Comparison of ENCODE assay signal across 1 cellular context in the genomic region with DNA sequence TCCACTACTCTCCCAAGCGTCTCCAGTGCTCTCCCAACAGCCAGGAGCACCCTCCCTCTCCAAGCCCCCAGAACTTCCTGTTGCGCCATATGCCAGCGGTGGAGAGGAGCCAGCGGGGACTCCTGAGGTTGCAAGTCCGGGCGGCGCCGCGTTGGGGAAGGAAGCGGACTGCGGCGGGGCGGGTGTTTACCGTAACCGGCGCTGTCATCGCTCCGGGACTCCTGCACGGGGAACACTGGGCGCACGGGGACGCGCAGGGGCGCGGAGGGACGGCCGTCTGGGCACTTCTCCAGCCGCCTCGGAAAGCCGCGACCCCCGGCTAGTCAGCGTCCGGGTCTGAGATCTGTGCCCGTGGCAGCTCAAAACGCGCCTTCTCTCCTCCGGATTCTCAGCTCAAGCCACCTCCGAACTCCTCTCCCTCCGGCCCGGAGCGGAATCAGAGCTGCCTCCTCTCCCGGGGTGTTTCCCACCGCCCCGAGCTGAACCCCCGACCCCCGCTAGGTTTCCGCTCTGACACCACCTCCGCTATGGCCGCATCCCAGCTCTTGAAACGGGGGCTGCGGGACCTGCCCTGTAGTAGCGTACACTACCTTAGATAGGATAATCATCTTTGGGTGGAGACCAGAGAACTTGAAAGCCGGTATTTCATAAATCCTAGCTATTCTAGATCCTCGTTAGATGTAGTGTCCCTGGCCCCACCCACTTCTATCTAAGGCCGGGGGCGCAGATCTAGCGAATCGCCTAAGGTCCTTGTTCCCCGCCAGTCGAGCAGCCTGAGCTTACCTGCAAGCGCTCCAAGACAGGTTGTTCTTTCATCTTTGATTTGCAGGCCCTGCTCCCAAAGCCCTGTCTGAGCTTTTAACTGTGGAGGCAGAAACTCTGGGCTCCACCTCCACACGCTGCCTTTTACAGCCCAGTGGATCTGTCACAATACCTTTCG.
TF ChIP-seq lines count a peak whose summit lies in the region.

A gene with protein sequence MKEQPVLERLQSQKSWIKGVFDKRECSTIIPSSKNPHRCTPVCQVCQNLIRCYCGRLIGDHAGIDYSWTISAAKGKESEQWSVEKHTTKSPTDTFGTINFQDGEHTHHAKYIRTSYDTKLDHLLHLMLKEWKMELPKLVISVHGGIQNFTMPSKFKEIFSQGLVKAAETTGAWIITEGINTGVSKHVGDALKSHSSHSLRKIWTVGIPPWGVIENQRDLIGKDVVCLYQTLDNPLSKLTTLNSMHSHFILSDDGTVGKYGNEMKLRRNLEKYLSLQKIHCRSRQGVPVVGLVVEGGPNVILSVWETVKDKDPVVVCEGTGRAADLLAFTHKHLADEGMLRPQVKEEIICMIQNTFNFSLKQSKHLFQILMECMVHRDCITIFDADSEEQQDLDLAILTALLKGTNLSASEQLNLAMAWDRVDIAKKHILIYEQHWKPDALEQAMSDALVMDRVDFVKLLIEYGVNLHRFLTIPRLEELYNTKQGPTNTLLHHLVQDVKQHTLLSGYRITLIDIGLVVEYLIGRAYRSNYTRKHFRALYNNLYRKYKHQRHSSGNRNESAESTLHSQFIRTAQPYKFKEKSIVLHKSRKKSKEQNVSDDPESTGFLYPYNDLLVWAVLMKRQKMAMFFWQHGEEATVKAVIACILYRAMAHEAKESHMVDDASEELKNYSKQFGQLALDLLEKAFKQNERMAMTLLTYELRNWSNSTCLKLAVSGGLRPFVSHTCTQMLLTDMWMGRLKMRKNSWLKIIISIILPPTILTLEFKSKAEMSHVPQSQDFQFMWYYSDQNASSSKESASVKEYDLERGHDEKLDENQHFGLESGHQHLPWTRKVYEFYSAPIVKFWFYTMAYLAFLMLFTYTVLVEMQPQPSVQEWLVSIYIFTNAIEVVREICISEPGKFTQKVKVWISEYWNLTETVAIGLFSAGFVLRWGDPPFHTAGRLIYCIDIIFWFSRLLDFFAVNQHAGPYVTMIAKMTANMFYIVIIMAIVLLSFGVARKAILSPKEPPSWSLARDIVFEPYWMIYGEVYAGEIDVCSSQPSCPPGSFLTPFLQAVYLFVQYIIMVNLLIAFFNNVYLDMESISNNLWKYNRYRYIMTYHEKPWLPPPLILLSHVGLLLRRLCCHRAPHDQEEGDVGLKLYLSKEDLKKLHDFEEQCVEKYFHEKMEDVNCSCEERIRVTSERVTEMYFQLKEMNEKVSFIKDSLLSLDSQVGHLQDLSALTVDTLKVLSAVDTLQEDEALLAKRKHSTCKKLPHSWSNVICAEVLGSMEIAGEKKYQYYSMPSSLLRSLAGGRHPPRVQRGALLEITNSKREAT (N-terminal part only) (minus strand): TSS at position 881 of the 940 bp plus-strand sequence. CDS start 65 bp downstream, at position 816.

TF ChIP-seq in HepG2, 621 proteins besides CTCF, POLR2A, EP300 and RAD21 (continued from another document and continues in another):
- TF ChIP-seq AGO2 (optimal IDR thresholded peaks at IDR 0.05; ENCODE audit: low read depth, low read length), result no peak
- TF ChIP-seq AKAP8 (CRISPR knock-in tag; IDR thresholded peaks at IDR 0.05), result no peak
- TF ChIP-seq, protein P1, sequence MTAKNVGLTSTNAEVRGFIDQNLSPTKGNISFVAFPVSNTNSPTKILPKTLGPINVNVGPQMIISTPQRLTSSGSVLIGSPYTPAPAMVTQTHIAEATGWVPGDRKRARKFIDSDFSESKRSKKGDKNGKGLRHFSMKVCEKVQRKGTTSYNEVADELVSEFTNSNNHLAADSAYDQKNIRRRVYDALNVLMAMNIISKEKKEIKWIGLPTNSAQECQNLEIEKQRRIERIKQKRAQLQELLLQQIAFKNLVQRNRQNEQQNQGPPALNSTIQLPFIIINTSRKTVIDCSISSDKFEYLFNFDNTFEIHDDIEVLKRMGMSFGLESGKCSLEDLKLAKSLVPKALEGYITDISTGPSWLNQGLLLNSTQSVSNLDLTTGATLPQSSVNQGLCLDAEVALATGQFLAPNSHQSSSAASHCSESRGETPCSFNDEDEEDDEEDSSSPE (CRISPR knock-in tag; IDR thresholded peaks at IDR 0.05), result no peak
- TF ChIP-seq, protein P2, sequence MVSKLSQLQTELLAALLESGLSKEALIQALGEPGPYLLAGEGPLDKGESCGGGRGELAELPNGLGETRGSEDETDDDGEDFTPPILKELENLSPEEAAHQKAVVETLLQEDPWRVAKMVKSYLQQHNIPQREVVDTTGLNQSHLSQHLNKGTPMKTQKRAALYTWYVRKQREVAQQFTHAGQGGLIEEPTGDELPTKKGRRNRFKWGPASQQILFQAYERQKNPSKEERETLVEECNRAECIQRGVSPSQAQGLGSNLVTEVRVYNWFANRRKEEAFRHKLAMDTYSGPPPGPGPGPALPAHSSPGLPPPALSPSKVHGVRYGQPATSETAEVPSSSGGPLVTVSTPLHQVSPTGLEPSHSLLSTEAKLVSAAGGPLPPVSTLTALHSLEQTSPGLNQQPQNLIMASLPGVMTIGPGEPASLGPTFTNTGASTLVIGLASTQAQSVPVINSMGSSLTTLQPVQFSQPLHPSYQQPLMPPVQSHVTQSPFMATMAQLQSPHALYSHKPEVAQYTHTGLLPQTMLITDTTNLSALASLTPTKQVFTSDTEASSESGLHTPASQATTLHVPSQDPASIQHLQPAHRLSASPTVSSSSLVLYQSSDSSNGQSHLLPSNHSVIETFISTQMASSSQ (IDR thresholded peaks at IDR 0.05; ENCODE audit: low read depth), result no peak
- TF ChIP-seq, protein P2 (CRISPR knock-in tag; IDR thresholded peaks at IDR 0.05; ENCODE audit: borderline replicate concordance), result no peak
- TF ChIP-seq, protein P3, sequence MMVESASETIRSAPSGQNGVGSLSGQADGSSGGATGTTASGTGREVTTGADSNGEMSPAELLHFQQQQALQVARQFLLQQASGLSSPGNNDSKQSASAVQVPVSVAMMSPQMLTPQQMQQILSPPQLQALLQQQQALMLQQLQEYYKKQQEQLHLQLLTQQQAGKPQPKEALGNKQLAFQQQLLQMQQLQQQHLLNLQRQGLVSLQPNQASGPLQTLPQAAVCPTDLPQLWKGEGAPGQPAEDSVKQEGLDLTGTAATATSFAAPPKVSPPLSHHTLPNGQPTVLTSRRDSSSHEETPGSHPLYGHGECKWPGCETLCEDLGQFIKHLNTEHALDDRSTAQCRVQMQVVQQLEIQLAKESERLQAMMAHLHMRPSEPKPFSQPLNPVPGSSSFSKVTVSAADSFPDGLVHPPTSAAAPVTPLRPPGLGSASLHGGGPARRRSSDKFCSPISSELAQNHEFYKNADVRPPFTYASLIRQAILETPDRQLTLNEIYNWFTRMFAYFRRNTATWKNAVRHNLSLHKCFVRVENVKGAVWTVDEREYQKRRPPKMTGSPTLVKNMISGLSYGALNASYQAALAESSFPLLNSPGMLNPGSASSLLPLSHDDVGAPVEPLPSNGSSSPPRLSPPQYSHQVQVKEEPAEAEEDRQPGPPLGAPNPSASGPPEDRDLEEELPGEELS (CRISPR knock-in tag; IDR thresholded peaks at IDR 0.05), result peak; percentile 36; the same call in 1 of the 2 replicates
- TF ChIP-seq MIXL1 (CRISPR knock-in tag; IDR thresholded peaks at IDR 0.05), result no peak
- peak; percentile 64; the same call in 1 of the 2 replicates for TF ChIP-seq SALL1 (CRISPR knock-in tag; IDR thresholded peaks at IDR 0.05)
- TF ChIP-seq, protein P4, sequence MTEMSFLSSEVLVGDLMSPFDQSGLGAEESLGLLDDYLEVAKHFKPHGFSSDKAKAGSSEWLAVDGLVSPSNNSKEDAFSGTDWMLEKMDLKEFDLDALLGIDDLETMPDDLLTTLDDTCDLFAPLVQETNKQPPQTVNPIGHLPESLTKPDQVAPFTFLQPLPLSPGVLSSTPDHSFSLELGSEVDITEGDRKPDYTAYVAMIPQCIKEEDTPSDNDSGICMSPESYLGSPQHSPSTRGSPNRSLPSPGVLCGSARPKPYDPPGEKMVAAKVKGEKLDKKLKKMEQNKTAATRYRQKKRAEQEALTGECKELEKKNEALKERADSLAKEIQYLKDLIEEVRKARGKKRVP (CRISPR knock-in tag; IDR thresholded peaks at IDR 0.05), result 0 out of 4 replicates have a peak, but pooled peaks of 1 of the 2 experiments have one; percentile 21
- TF ChIP-seq NRL (CRISPR knock-in tag; IDR thresholded peaks at IDR 0.05; ENCODE audit: borderline replicate concordance), result no peak
- TF ChIP-seq, protein P5, sequence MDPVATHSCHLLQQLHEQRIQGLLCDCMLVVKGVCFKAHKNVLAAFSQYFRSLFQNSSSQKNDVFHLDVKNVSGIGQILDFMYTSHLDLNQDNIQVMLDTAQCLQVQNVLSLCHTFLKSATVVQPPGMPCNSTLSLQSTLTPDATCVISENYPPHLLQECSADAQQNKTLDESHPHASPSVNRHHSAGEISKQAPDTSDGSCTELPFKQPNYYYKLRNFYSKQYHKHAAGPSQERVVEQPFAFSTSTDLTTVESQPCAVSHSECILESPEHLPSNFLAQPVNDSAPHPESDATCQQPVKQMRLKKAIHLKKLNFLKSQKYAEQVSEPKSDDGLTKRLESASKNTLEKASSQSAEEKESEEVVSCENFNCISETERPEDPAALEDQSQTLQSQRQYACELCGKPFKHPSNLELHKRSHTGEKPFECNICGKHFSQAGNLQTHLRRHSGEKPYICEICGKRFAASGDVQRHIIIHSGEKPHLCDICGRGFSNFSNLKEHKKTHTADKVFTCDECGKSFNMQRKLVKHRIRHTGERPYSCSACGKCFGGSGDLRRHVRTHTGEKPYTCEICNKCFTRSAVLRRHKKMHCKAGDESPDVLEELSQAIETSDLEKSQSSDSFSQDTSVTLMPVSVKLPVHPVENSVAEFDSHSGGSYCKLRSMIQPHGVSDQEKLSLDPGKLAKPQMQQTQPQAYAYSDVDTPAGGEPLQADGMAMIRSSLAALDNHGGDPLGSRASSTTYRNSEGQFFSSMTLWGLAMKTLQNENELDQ (CRISPR knock-in tag; IDR thresholded peaks at IDR 0.05; ENCODE audit: borderline replicate concordance), result no peak
- TF ChIP-seq, protein P6, sequence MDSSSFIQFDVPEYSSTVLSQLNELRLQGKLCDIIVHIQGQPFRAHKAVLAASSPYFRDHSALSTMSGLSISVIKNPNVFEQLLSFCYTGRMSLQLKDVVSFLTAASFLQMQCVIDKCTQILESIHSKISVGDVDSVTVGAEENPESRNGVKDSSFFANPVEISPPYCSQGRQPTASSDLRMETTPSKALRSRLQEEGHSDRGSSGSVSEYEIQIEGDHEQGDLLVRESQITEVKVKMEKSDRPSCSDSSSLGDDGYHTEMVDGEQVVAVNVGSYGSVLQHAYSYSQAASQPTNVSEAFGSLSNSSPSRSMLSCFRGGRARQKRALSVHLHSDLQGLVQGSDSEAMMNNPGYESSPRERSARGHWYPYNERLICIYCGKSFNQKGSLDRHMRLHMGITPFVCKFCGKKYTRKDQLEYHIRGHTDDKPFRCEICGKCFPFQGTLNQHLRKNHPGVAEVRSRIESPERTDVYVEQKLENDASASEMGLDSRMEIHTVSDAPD (CRISPR knock-in tag; IDR thresholded peaks at IDR 0.05), result no peak
- TF ChIP-seq, protein P7, sequence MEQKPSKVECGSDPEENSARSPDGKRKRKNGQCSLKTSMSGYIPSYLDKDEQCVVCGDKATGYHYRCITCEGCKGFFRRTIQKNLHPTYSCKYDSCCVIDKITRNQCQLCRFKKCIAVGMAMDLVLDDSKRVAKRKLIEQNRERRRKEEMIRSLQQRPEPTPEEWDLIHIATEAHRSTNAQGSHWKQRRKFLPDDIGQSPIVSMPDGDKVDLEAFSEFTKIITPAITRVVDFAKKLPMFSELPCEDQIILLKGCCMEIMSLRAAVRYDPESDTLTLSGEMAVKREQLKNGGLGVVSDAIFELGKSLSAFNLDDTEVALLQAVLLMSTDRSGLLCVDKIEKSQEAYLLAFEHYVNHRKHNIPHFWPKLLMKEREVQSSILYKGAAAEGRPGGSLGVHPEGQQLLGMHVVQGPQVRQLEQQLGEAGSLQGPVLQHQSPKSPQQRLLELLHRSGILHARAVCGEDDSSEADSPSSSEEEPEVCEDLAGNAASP (CRISPR knock-in tag; IDR thresholded peaks at IDR 0.05; ENCODE audit: borderline replicate concordance), result no peak
- TF ChIP-seq, protein P8, sequence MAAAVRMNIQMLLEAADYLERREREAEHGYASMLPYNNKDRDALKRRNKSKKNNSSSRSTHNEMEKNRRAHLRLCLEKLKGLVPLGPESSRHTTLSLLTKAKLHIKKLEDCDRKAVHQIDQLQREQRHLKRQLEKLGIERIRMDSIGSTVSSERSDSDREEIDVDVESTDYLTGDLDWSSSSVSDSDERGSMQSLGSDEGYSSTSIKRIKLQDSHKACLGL (CRISPR knock-in tag; IDR thresholded peaks at IDR 0.05), result no peak; the same call in 1 of the 2 replicates
- no peak for TF ChIP-seq ZNF839 (CRISPR knock-in tag; IDR thresholded peaks at IDR 0.05; ENCODE audit: borderline replicate concordance)
- no peak for TF ChIP-seq MAF1 (CRISPR knock-in tag; IDR thresholded peaks at IDR 0.05; ENCODE audit: borderline replicate concordance)
